Comparison of ENCODE assay signal across 8 cellular contexts in the genomic region with DNA sequence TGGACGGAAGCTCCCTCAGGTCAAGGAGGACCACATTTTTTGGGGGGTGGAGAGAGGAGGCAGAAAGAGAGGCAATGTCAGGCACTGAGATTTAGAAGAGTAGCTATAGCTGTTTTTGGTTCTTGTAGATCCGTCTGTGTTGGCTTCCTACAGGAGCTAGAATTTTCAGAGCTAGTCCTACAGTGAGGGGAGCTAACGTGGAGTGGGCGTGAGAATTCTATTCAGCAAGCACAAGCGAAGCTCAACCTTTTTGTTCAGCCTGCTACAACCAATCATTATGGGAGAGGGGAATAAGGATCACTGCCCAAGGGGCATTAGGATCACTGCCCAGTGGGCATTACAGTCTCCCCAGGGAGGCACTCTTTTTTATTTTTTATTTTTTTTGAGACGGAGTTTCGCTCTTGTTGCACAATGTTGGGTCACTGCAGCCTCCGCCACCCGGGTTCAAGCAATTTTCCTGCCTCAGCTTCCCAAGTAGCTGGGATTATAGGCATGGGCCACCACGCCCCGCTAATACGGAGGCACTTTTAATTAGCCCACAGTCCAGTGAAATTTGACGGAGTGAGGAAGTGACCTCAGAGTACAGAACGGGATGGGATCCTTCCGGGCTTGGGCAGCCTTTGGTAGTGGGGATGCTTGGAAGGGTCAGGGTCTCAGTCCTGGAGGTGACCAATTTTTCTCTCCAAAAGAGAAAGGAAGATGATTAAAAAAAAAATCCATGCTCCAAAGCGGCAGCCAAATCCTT. TPM values are rescaled to one million over a fixed set of nuclear protein-coding genes. Genes with fewer than 3 reads are reported as not detected.
DNase-seq lines count a peak whose midpoint lies in the region; ATAC-seq and TF ChIP-seq lines count a peak whose summit lies in the region.

No MANE protein-coding gene starts in this region.

- CTCF ChIA-PET in CD8-positive, alpha-beta T cell (lab: Charles Lee), result interaction anchor here (0.9 to 2.9 kb wide), 6 partner anchors 8 to 204 kb away, joined by 4 to 12 read pairs (median 4); partner anchors contain the start of gene AP5S1

- no peak for TF ChIP-seq EP300 in suprapubic skin (IDR thresholded peaks at IDR 0.05)

- H3K4me3 Mint-ChIP-seq in CD8-positive, alpha-beta T cell, result peak overlapping the region; percentile 97

- peaks cover 49% of the 10 kb centered on the region for H3K4me1 Mint-ChIP-seq in CD8-positive, alpha-beta T cell (ENCODE audit: low read depth)

- intact Hi-C loops in CD8-positive, alpha-beta T cell (cut with DNase I, micrococcal nuclease), result loop anchor here (1.0 to 2.0 kb wide), 4 partner anchors 19 to 150 kb away; partner anchors contain the start of gene MAVS (in 1 of the 2)
- intact Hi-C loops in body of pancreas (cut with DNase I) (no loop called here), left colon (cut with DNase I, micrococcal nuclease) (loop anchor here in 1 of 2 donors (10.0 kb wide), 1 partner anchor 197 kb away; no protein-coding TSS in a partner anchor)

- TF ChIP-seq CTCF in CD8-positive, alpha-beta T cell (IDR thresholded peaks at IDR 0.05), result no peak
- TF ChIP-seq CTCF in LNCaP clone FGC (IDR thresholded peaks at IDR 0.05; ENCODE audit: control insufficient read depth, extremely low read depth, insufficient read depth) (no peak), body of pancreas (IDR thresholded peaks at IDR 0.05) (no peak), suprapubic skin (IDR thresholded peaks at IDR 0.05) (no peak)

- no peak for TF ChIP-seq POLR2A in body of pancreas (IDR thresholded peaks at IDR 0.05)
- no peak for TF ChIP-seq POLR2A in suprapubic skin (IDR thresholded peaks at IDR 0.05)

- POLR2A ChIA-PET in CD8-positive, alpha-beta T cell (lab: Charles Lee), result interaction anchor here (0.7 to 0.9 kb wide), 3 partner anchors 67 to 120 kb away, joined by 3 to 4 read pairs (median 3); partner anchors contain the start of genes ADISSP and AP5S1

- H3K27me3 ChIP-seq in CD8-positive, alpha-beta T cell (ENCODE audit: insufficient read depth, low read length), result no peaks in the 10 kb centered on the region
- no peaks in the 10 kb centered on the region for H3K27me3 ChIP-seq in body of pancreas
- H3K27me3 ChIP-seq in suprapubic skin, result no peaks in the 10 kb centered on the region

- 24 to 30% methylated on average over 16 of the region's 16 CpGs for WGBS in body of pancreas, 2 donors
- WGBS in suprapubic skin, result 16% methylated on average over 16 of the region's 16 CpGs

- no peak for DNase-seq in CD8-positive, alpha-beta T cell
- DNase-seq in LNCaP clone FGC (ENCODE audit: low read depth) (no peak), body of pancreas (peak in 1 of 4 donors; percentile 23), left colon (peak; percentile 27 to 47), suprapubic skin (ENCODE audit: low spot score in 2 of 2) (no peak), amniotic stem cell (lab: John Stamatoyannopoulos, UW) (no peak)

- H3K36me3 Mint-ChIP-seq in CD8-positive, alpha-beta T cell, result peaks cover 24% of the 10 kb centered on the region

- no peak for ATAC-seq in CD8-positive, alpha-beta T cell
- ATAC-seq in body of pancreas (no peak), left colon (peak; percentile 19), GM21360 (IDR thresholded peaks at IDR 0.05; ENCODE audit: unreplicated experiment) (no peak), HG02970 (IDR thresholded peaks at IDR 0.05; ENCODE audit: low FRiP score, unreplicated experiment) (no peak)

- peak overlapping the region; percentile 97 for H3K4me3 ChIP-seq in CD8-positive, alpha-beta T cell (ENCODE audit: low read depth, low read length)
- H3K4me3 ChIP-seq in LNCaP clone FGC (ENCODE audit: low read depth, low read length) (peak overlapping the region; percentile 84), body of pancreas (peak overlapping the region; percentile 88 to 94), suprapubic skin (peak overlapping the region; percentile 99)

- H3K27ac ChIP-seq in CD8-positive, alpha-beta T cell (ENCODE audit: low read depth, low read length), result peak overlapping the region; percentile 72
- peak overlapping the region in 3 of 4 donors; percentile 88 to 95 (median 93) for H3K27ac ChIP-seq in body of pancreas
- peak overlapping the region; percentile 98 for H3K27ac ChIP-seq in suprapubic skin

- H3K9me3 Mint-ChIP-seq in CD8-positive, alpha-beta T cell, result no peaks in the 10 kb centered on the region

- no peaks in the 10 kb centered on the region for H3K36me3 ChIP-seq in CD8-positive, alpha-beta T cell (ENCODE audit: insufficient read depth, low read length)
- H3K36me3 ChIP-seq in body of pancreas (replicated peaks in 1 of 2; ENCODE audit: insufficient read depth in 1 of 2, low read depth in 2 of 2) (no peaks in the 10 kb centered on the region), suprapubic skin (no peaks in the 10 kb centered on the region)

- H3K27ac Mint-ChIP-seq in CD8-positive, alpha-beta T cell, result peak overlapping the region; percentile 95

- peaks cover 30% of the 10 kb centered on the region for H3K4me1 ChIP-seq in CD8-positive, alpha-beta T cell (ENCODE audit: insufficient read depth, low read length)
- H3K4me1 ChIP-seq in body of pancreas (peaks cover 35% of the 10 kb centered on the region), suprapubic skin (peaks cover 45% of the 10 kb centered on the region)

- no peaks in the 10 kb centered on the region for H3K9me3 ChIP-seq in CD8-positive, alpha-beta T cell (ENCODE audit: low read length)
- H3K9me3 ChIP-seq in body of pancreas, result no peaks in the 10 kb centered on the region
- no peaks in the 10 kb centered on the region for H3K9me3 ChIP-seq in suprapubic skin

- no peaks in the 10 kb centered on the region for H3K27me3 Mint-ChIP-seq in CD8-positive, alpha-beta T cell (ENCODE audit: low read depth)

RNA-seq across cellular contexts. Expression of gene PANK2, which starts 1.1 kb away (rescaled TPM):
- total RNA-seq in CD8-positive, alpha-beta T cell, result 10 to 100 TPM; 44.2 to 53.5 TPM
- total RNA-seq in body of pancreas (10 to 100 TPM; 17.9 to 21.8 TPM), left colon (10 to 100 TPM; 26.9 to 28.8 TPM), suprapubic skin (10 to 100 TPM; 26.6 to 40.9 (median 27.4) TPM)

RNA-seq across cellular contexts. Expression of gene MAVS, which starts 41.4 kb away (rescaled TPM):
- total RNA-seq in CD8-positive, alpha-beta T cell, result 10 to 100 TPM in 1 of 2 experiments, 1 to 10 TPM in 1; 10.0 to 10.5 TPM
- 10 to 100 TPM; 21.5 to 24.4 TPM for total RNA-seq in body of pancreas
- total RNA-seq in left colon, result 10 to 100 TPM; 72.1 to 74.0 TPM
- 10 to 100 TPM; 29.1 to 50.0 (median 39.1) TPM for total RNA-seq in suprapubic skin

Comparison
In these comparisons a context has a peak if more than half of its experiments do, and no peak if none do; other contexts are left out.
1. DNase-seq: peak in left colon (2 of 2); none in CD8-positive, alpha-beta T cell (0 of 7), LNCaP clone FGC (single experiment), suprapubic skin (0 of 2) and amniotic stem cell (single experiment).
2. Peak in every context shown above with its lines, with median percentiles within 50 percentile points of each other: H3K27ac ChIP-seq and H3K4me3 ChIP-seq.